1 cellular context compared by ENCODE assay signal in genomic region chrX:101429934-101430333, GRCh38.
A peak's percentile ranks its signal among the peaks of the same experiment; 100 is the strongest.
TF ChIP-seq lines count a peak whose summit lies in the region.

No MANE protein-coding gene starts in this region.

TF ChIP-seq in endothelial cell of umbilical vein, 7 proteins besides CTCF, POLR2A, EP300 and RAD21:
- TF ChIP-seq FOS (IDR thresholded peaks at IDR 0.05; ENCODE audit: borderline replicate concordance, insufficient read depth, low read length) (peak; percentile 50), EZH2 (IDR thresholded peaks at IDR 0.05; ENCODE audit: borderline replicate concordance, low read depth, low read length, severe bottlenecking) (no peak)
TF ChIP-seq in endothelial cell of umbilical vein: peak in this region for 1.
